ENCODE assay signal across 12 cellular contexts in genomic region chr5:93674866-93675457, GRCh38.
DNase-seq lines count a peak whose midpoint lies in the region; ATAC-seq and TF ChIP-seq lines count a peak whose summit lies in the region.
"Had no signal": no experiment of that assay in that cellular context is flagged by ENCODE, and none has a peak within 500 bp of the region (broad histone marks: within the 10 kb centered on the region; RNA-seq: fewer than 3 reads in every experiment).

No MANE protein-coding gene starts in this region.

- H3K4me3 ChIP-seq in WERI-Rb-1 (ENCODE audit: low read depth, low read length): no peak overlapping the region
- no peak overlapping the region for H3K4me3 ChIP-seq in gastrocnemius medialis
- no peak overlapping the region for H3K4me3 ChIP-seq in left lung
- H3K4me3 ChIP-seq: dorsolateral prefrontal cortex, SJCRH30 had no signal

- no peaks in the 10 kb centered on the region for H3K9me3 ChIP-seq in WERI-Rb-1 (ENCODE audit: severe bottlenecking)
- H3K9me3 ChIP-seq in gastrocnemius medialis: no peaks in the 10 kb centered on the region
- no peaks in the 10 kb centered on the region for H3K9me3 ChIP-seq in left lung
- H3K9me3 ChIP-seq: SJCRH30 had no signal

- no peak overlapping the region for H3K27ac Mint-ChIP-seq in HFFc6

- no peaks in the 10 kb centered on the region for H3K36me3 Mint-ChIP-seq in HFFc6 (ENCODE audit: low read depth)

- H3K36me3 ChIP-seq in WERI-Rb-1 (no peaks in the 10 kb centered on the region), gastrocnemius medialis (no peaks in the 10 kb centered on the region), left lung (no peaks in the 10 kb centered on the region)
- H3K36me3 ChIP-seq: SJCRH30 had no signal

- H3K4me1 ChIP-seq in gastrocnemius medialis: peaks cover 5 to 8% of the 10 kb centered on the region in 2 donors
- peaks cover 0 to 7% of the 10 kb centered on the region in 2 donors for H3K4me1 ChIP-seq in left lung

- DNase-seq in WERI-Rb-1: no peak
- no peak for DNase-seq in OCI-M2 (lab: John Stamatoyannopoulos, UW; ENCODE audit: unreplicated experiment)
- no peak for DNase-seq in gastrocnemius medialis
- no peak for DNase-seq in HFFc6
- no peak for DNase-seq in left lung
- DNase-seq: CD4-positive, CD25-positive, alpha-beta regulatory T cell; dorsolateral prefrontal cortex had no signal

- in situ Hi-C loops in gastrocnemius medialis (cut with MboI; ENCODE audit: low sequenced_read_pairs in 4 of 4): no loop called here

- H3K4me3 Mint-ChIP-seq in HFFc6: no peak overlapping the region
- H3K4me3 Mint-ChIP-seq: CD4-positive, CD25-positive, alpha-beta regulatory T cell had no signal

- no peak for TF ChIP-seq POLR2A in gastrocnemius medialis (IDR thresholded peaks at IDR 0.05)

- no peaks in the 10 kb centered on the region for H3K27me3 ChIP-seq in WERI-Rb-1 (ENCODE audit: insufficient read depth, low read depth, severe bottlenecking)
- no peaks in the 10 kb centered on the region for H3K27me3 ChIP-seq in gastrocnemius medialis
- no peaks in the 10 kb centered on the region for H3K27me3 ChIP-seq in left lung
- H3K27me3 ChIP-seq: dorsolateral prefrontal cortex, SJCRH30 had no signal

- intact Hi-C loops in gastrocnemius medialis (cut with DNase I; ENCODE audit: low total_unique reads): no loop called here
- intact Hi-C loops in left lung (cut with DNase I): no loop called here

- peaks cover 41% of the 10 kb centered on the region for H3K4me1 Mint-ChIP-seq in HFFc6 (ENCODE audit: low read depth)

- peak overlapping the region; percentile 69 for H3K27ac ChIP-seq in WERI-Rb-1
- no peak overlapping the region for H3K27ac ChIP-seq in gastrocnemius medialis
- H3K27ac ChIP-seq in left lung: no peak overlapping the region
- H3K27ac ChIP-seq: dorsolateral prefrontal cortex, SJCRH30 had no signal

- H3K27me3 Mint-ChIP-seq in HFFc6 (ENCODE audit: insufficient read depth): no peaks in the 10 kb centered on the region; the same call in 1 of the 2 replicates
- H3K27me3 Mint-ChIP-seq: CD4-positive, CD25-positive, alpha-beta regulatory T cell had no signal

- ATAC-seq in GM19043 (IDR thresholded peaks at IDR 0.05; ENCODE audit: low read depth, unreplicated experiment) (peak; percentile 48), GM21619 (IDR thresholded peaks at IDR 0.05; ENCODE audit: unreplicated experiment) (peak; percentile 59), HG03097 (IDR thresholded peaks at IDR 0.05; ENCODE audit: low FRiP score, unreplicated experiment) (peak; percentile 52), gastrocnemius medialis (no peak), left lung (no peak)
- ATAC-seq: sciatic nerve had no signal

- TF ChIP-seq CTCF in WERI-Rb-1 (IDR thresholded peaks at IDR 0.05; ENCODE audit: low read depth, low read length) (no peak), gastrocnemius medialis (IDR thresholded peaks at IDR 0.05 in 4 of 5, conservative IDR thresholded peaks at IDR 0.05 in 1 of 5) (no peak), HFFc6 (IDR thresholded peaks at IDR 0.05) (no peak), left lung (IDR thresholded peaks at IDR 0.05) (no peak)

- no peaks in the 10 kb centered on the region for H3K9me3 Mint-ChIP-seq in HFFc6
- H3K9me3 Mint-ChIP-seq: CD4-positive, CD25-positive, alpha-beta regulatory T cell had no signal

Comparison
In these comparisons a context has a peak if more than half of its experiments do, and no peak if none do; other contexts are left out.
1. ATAC-seq: peak in GM19043 (single experiment), GM21619 (single experiment) and HG03097 (single experiment); none in gastrocnemius medialis (0 of 2) and left lung (single experiment).